17 cellular contexts compared by ENCODE assay signal in genomic region chr4:2177443-2178093, GRCh38.
A peak's percentile ranks its signal among the peaks of the same experiment; 100 is the strongest.
DNase-seq lines count a peak whose midpoint lies in the region; ATAC-seq, FAIRE-seq and TF ChIP-seq lines count a peak whose summit lies in the region.
"Had no signal": no experiment of that assay in that cellular context is flagged by ENCODE, and none has a peak within 500 bp of the region (broad histone marks: within the 10 kb centered on the region; RNA-seq: fewer than 3 reads in every experiment).

No MANE protein-coding gene starts in this region.

- no peak overlapping the region for H3K23ac ChIP-seq in IMR-90 (ENCODE audit: low read depth, low read length)

- in situ Hi-C loops in IMR-90 (cut with MboI; ENCODE audit: low sequenced_read_pairs) = no loop called here
- in situ Hi-C loops in K562 (cut with MboI) = no loop called here

- no peak overlapping the region for H2AFZ ChIP-seq in DND-41 (ENCODE audit: low read depth, low read length)
- no peak overlapping the region for H2AFZ ChIP-seq in IMR-90 (replicated peaks; ENCODE audit: low read length, poor library complexity)
- no peak overlapping the region for H2AFZ ChIP-seq in K562 (ENCODE audit: low read depth, low read length)

- no peaks in the 10 kb centered on the region for H3K27me3 Mint-ChIP-seq in progenitor cell of endocrine pancreas
- H3K27me3 Mint-ChIP-seq: CD4-positive, CD25-positive, alpha-beta regulatory T cell had no signal

- H3K27ac ChIP-seq in DND-41 (ENCODE audit: low read length) (no peak overlapping the region; the same call in 1 of the 2 replicates), IMR-90 (ENCODE audit: insufficient read depth, low read length) (no peak overlapping the region), K562 (ENCODE audit: extremely low read depth, low read depth, low read length) (no peak overlapping the region), pancreas (no peak overlapping the region)
- H3K27ac ChIP-seq: epithelial cell of prostate, prostate gland had no signal

- H3K9me1 ChIP-seq in IMR-90 (ENCODE audit: insufficient read depth, low read length) (peaks cover 9% of the 10 kb centered on the region; the same call in 1 of the 2 replicates), K562 (ENCODE audit: control insufficient read depth, insufficient read depth, low read length) (no peaks in the 10 kb centered on the region)

- no peak overlapping the region for H2BK20ac ChIP-seq in IMR-90 (ENCODE audit: low read depth, low read length)

- H3K4me1 Mint-ChIP-seq in progenitor cell of endocrine pancreas (ENCODE audit: low read depth) = no peaks in the 10 kb centered on the region

- no peak overlapping the region for H2AK5ac ChIP-seq in IMR-90 (ENCODE audit: low read depth, low read length)

- H3K79me1 ChIP-seq in IMR-90 (ENCODE audit: low read depth in 1 of 2, low read length in 2 of 2) = no peaks in the 10 kb centered on the region

- H4K5ac ChIP-seq in IMR-90 (ENCODE audit: low read depth, low read length) = no peak overlapping the region

- TF ChIP-seq CTCF in DND-41 (IDR thresholded peaks at IDR 0.05; ENCODE audit: borderline replicate concordance, extremely low read depth, low read length, poor library complexity, severe bottlenecking) (peak; percentile 34), IMR-90 (conservative IDR thresholded peaks at IDR 0.05; ENCODE audit: low read depth, low read length) (no peak), K562 (IDR thresholded peaks at IDR 0.05 in 2 of 3, conservative IDR thresholded peaks at IDR 0.05 in 1 of 3; ENCODE audit: insufficient read depth in 2 of 3, low read depth in 1 of 3, low read length in 3 of 3) (0 out of 6 replicates have a peak, but pooled peaks of 2 of the 3 experiments have one; percentile 4 to 9), progenitor cell of endocrine pancreas (IDR thresholded peaks at IDR 0.05; ENCODE audit: unreplicated experiment) (no peak), pancreas (IDR thresholded peaks at IDR 0.05) (no peak)

- no peak for TF ChIP-seq POLR2A in IMR-90 (IDR thresholded peaks at IDR 0.05; ENCODE audit: low read depth, low read length)
- TF ChIP-seq POLR2A in K562 (conservative IDR thresholded peaks at IDR 0.05) = no peak

- no peak overlapping the region for H2AK9ac ChIP-seq in IMR-90 (replicated peaks; ENCODE audit: low read depth, low read length, poor library complexity)

- no peak overlapping the region for H2BK120ac ChIP-seq in IMR-90 (ENCODE audit: low read depth, low read length)

- H3K79me2 ChIP-seq in DND-41 (ENCODE audit: insufficient read depth, low read length) (no peaks in the 10 kb centered on the region), K562 (ENCODE audit: control insufficient read depth, insufficient read depth, low read length) (no peaks in the 10 kb centered on the region)

- no peak overlapping the region for H3K18ac ChIP-seq in IMR-90 (ENCODE audit: low read depth, low read length)

- H3K9me3 ChIP-seq in DND-41 (ENCODE audit: insufficient read depth, low read length, severe bottlenecking) (peaks cover 5% of the 10 kb centered on the region), IMR-90 (ENCODE audit: control insufficient read depth, insufficient read depth, low read length) (no peaks in the 10 kb centered on the region), K562 (replicated peaks; ENCODE audit: control insufficient read depth, insufficient read depth, low read depth, low read length) (peaks cover 5% of the 10 kb centered on the region; the same call in 1 of the 2 replicates), pancreas (no peaks in the 10 kb centered on the region)
- H3K9me3 ChIP-seq: prostate gland had no signal

- no CpG with 5 or more reads among the region's 4 CpGs for WGBS in IMR-90 (ENCODE audit: extremely low coverage in 2 of 2, insufficient read length in 1 of 2), 2 experiments
- 19% methylated on average over 4 of the region's 4 CpGs for WGBS in K562 (ENCODE audit: insufficient coverage, low coverage, missing lambda C conversion rate)
- WGBS in pancreas, 2 donors = 79 to 87% methylated on average over 4 of the region's 4 CpGs

- H2BK5ac ChIP-seq in IMR-90 (ENCODE audit: low read depth, low read length, poor library complexity, severe bottlenecking) = no peak overlapping the region

- H2BK15ac ChIP-seq in IMR-90 (ENCODE audit: low read depth, low read length) = no peak overlapping the region

- BruUV-seq in IMR-90 (replicated peaks; lab: Mats Ljungman, UMichigan) (no TSS peak), K562 (replicated peaks; lab: Mats Ljungman, UMichigan) (no TSS peak)

- no peaks in the 10 kb centered on the region for H4K20me1 ChIP-seq in DND-41 (ENCODE audit: insufficient read depth, low read length)
- no peaks in the 10 kb centered on the region for H4K20me1 ChIP-seq in IMR-90 (ENCODE audit: insufficient read depth, low read length)
- H4K20me1 ChIP-seq in K562 (replicated peaks; ENCODE audit: control insufficient read depth, insufficient read depth, low read length) = no peaks in the 10 kb centered on the region; the same call in 1 of the 2 replicates

- POLR2A ChIA-PET in IMR-90 (lab: Charles Lee; ENCODE audit: unreplicated experiment) = no interaction called here
- POLR2A ChIA-PET in K562 (lab: Yijun Ruan, JAX) = interaction anchor here (0.9 to 1.0 kb wide), 2 partner anchors 8 to 16 kb away, joined by 3 read pairs; no protein-coding TSS in a partner anchor

- peaks cover 6% of the 10 kb centered on the region for H3K9me3 Mint-ChIP-seq in progenitor cell of endocrine pancreas (ENCODE audit: low read depth)

- no peak for DNase-seq in DND-41
- no peak for DNase-seq in IMR-90
- no peak for DNase-seq in K562 (ENCODE audit: extremely low read depth in 1 of 4, low spot score in 3 of 4)
- DNase-seq in left kidney (ENCODE audit: low read depth, low spot score) = peak; percentile 27
- DNase-seq in progenitor cell of endocrine pancreas (ENCODE audit: low spot score, unreplicated experiment) = no peak
- DNase-seq in nucleus accumbens (lab: John Stamatoyannopoulos, UW) = no peak
- no peak for DNase-seq in pancreas
- DNase-seq in DMS79 (lab: John Stamatoyannopoulos, UW) = no peak
- DNase-seq: activated CD4-positive, alpha-beta T cell treated with anti-CD3 and anti-CD28 coated beads for 4 hours; activated T-cell treated with anti-CD3 and anti-CD28 coated beads, Interleukin-2, amount 50 U/mL, for 1 hour; EL; kidney; NCI-H2081 treated with DMSO at 0.1 percent for 48 hours; NCI-H774 had no signal

- no peak overlapping the region for H3K4me2 ChIP-seq in DND-41 (ENCODE audit: insufficient read depth, low read length)
- H3K4me2 ChIP-seq in IMR-90 (ENCODE audit: low read depth, low read length) = no peak overlapping the region
- no peak overlapping the region for H3K4me2 ChIP-seq in K562 (ENCODE audit: insufficient read depth, low read length)

- intact Hi-C loops in IMR-90 (cut with micrococcal nuclease) (no loop called here), K562 (cut with micrococcal nuclease) (no loop called here), pancreas (cut with DNase I) (no loop called here)

- H3K4ac ChIP-seq in IMR-90 (ENCODE audit: low read depth, low read length) = no peak overlapping the region

- no peak overlapping the region for H3K4me3 ChIP-seq in DND-41 (ENCODE audit: low read depth in 1 of 2, low read length in 2 of 2)
- no peak overlapping the region for H3K4me3 ChIP-seq in IMR-90 (ENCODE audit: insufficient read depth, low read depth, low read length)
- no peak overlapping the region for H3K4me3 ChIP-seq in K562
- H3K4me3 ChIP-seq in pancreas = no peak overlapping the region
- H3K4me3 ChIP-seq: prostate gland had no signal

- peaks cover 3% of the 10 kb centered on the region for H3K36me3 Mint-ChIP-seq in progenitor cell of endocrine pancreas (ENCODE audit: insufficient read depth)

- CTCF ChIA-PET in IMR-90 (lab: Yijun Ruan, JAX) (no interaction called here), K562 (lab: Yijun Ruan, JAX; ENCODE audit: low intra/inter-chr PET ratio) (no interaction called here)

- H3K4me3 Mint-ChIP-seq in progenitor cell of endocrine pancreas (ENCODE audit: low read depth) = no peak overlapping the region
- H3K4me3 Mint-ChIP-seq: CD4-positive, CD25-positive, alpha-beta regulatory T cell had no signal

- H3K9ac ChIP-seq in DND-41 (ENCODE audit: low read depth, low read length) (no peak overlapping the region), IMR-90 (ENCODE audit: low read depth, low read length) (no peak overlapping the region), K562 (ENCODE audit: insufficient read depth in 1 of 2, low read depth in 2 of 2, low read length in 2 of 2) (no peak overlapping the region)

- TF ChIP-seq RAD21 in IMR-90 (IDR thresholded peaks at IDR 0.05; ENCODE audit: low read length) (no peak), K562 (CRISPR knock-in tag; conservative IDR thresholded peaks at IDR 0.05 in 1 of 2, IDR thresholded peaks at IDR 0.05 in 1 of 2) (0 out of 4 replicates have a peak, but pooled peaks of 1 of the 2 experiments have one; percentile 13)

- H4K91ac ChIP-seq in IMR-90 (ENCODE audit: insufficient read depth, low read depth, low read length) = no peak overlapping the region

- no peak overlapping the region for H3K14ac ChIP-seq in IMR-90 (replicated peaks; ENCODE audit: low read depth, low read length)

- no peak overlapping the region for H4K8ac ChIP-seq in IMR-90 (ENCODE audit: low read depth in 2 of 2, low read length in 2 of 2)

- H3K27me3 ChIP-seq in DND-41 (ENCODE audit: insufficient read depth, low read length, poor library complexity) (no peaks in the 10 kb centered on the region), IMR-90 (ENCODE audit: control insufficient read depth, insufficient read depth, low read length) (no peaks in the 10 kb centered on the region), K562 (ENCODE audit: control insufficient read depth in 2 of 2, insufficient read depth in 2 of 2, low read length in 2 of 2) (no peaks in the 10 kb centered on the region), pancreas (no peaks in the 10 kb centered on the region)

- dilution Hi-C loops in IMR-90 (cut with HindIII; ENCODE audit: low sequenced_read_pairs, unreplicated experiment) = no loop called here

- no peak overlapping the region for H3K56ac ChIP-seq in IMR-90 (ENCODE audit: extremely low read depth, insufficient read depth, low read length)

- no peak overlapping the region for H3K27ac Mint-ChIP-seq in progenitor cell of endocrine pancreas

- H3K36me3 ChIP-seq in DND-41 (ENCODE audit: insufficient read depth, low read length) = no peaks in the 10 kb centered on the region
- no peaks in the 10 kb centered on the region for H3K36me3 ChIP-seq in IMR-90 (ENCODE audit: control insufficient read depth, insufficient read depth, low read length)
- no peaks in the 10 kb centered on the region for H3K36me3 ChIP-seq in K562 (ENCODE audit: control insufficient read depth, insufficient read depth, low read length)
- no peaks in the 10 kb centered on the region for H3K36me3 ChIP-seq in pancreas
- H3K36me3 ChIP-seq: prostate gland had no signal

- H3K4me1 ChIP-seq in DND-41 (ENCODE audit: insufficient read depth, low read length) = peaks cover 27% of the 10 kb centered on the region
- H3K4me1 ChIP-seq in IMR-90 (ENCODE audit: control insufficient read depth, insufficient read depth, low read length) = no peaks in the 10 kb centered on the region
- H3K4me1 ChIP-seq in K562 (replicated peaks in 1 of 2; ENCODE audit: control insufficient read depth in 2 of 2, insufficient read depth in 2 of 2, low read length in 2 of 2) = peaks cover 0 to 16% of the 10 kb centered on the region in 2 experiments; a peak in 3 of 5 replicates
- no peaks in the 10 kb centered on the region for H3K4me1 ChIP-seq in pancreas
- H3K4me1 ChIP-seq: prostate gland had no signal

- FAIRE-seq in K562 (lab: Jason Lieb, UNC) (peak; percentile 29), pancreas (lab: Jason Lieb, UNC) (no peak)
- FAIRE-seq: kidney had no signal

- ATAC-seq in DND-41 (ENCODE audit: insufficient read depth, low read depth) = no peak
- ATAC-seq in IMR-90 (ENCODE audit: low read depth) = peak; percentile 17; the same call in 1 of the 2 replicates
- ATAC-seq in K562 = peak; percentile 59
- ATAC-seq in pancreas = no peak

- TF ChIP-seq EP300 in K562 (IDR thresholded peaks at IDR 0.05; ENCODE audit: low read length) = no peak

Comparison
In these comparisons a context has a peak if more than half of its experiments do, and no peak if none do; other contexts are left out.
1. ATAC-seq: peak in IMR-90 (single experiment) and K562 (single experiment); none in DND-41 (single experiment) and pancreas (0 of 4).
2. CTCF ChIP-seq: peak in DND-41 (single experiment) and K562 (2 of 3); none in IMR-90 (single experiment), progenitor cell of endocrine pancreas (single experiment) and pancreas (0 of 4).